In the genomic region with DNA sequence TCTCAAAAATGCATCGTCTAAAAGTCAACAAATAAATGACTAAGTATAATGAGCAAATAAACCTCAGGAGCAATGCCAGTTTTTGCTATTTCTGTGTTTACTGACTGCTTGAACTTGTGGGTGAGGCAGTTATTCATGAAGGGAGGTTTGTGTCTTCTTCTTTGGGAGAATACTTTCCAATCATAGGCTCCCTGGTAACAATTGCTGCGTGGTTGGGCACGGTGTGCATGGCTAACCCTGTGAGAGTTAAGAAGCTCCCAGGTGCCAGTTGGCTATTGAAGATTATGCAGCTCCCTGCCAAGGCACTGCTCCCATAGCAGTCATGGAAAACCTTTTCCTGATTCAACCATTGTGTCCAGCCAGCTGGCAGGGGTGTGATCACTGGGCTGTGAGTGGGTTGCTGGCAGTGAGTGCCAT, we compare ENCODE assay signal across 24 cellular contexts.
DNase-seq lines count a peak whose midpoint lies in the region; TF ChIP-seq lines count a peak whose summit lies in the region.
"Had no signal": no experiment of that assay in that cellular context is flagged by ENCODE, and none has a peak within 500 bp of the region (broad histone marks: within the 10 kb centered on the region; RNA-seq: fewer than 3 reads in every experiment).

No MANE protein-coding gene starts in this region.

- DNase-seq in GM23248: peak; percentile 2
- peak in 47 of 56 donors; percentile 1 to 84 (median 24) for DNase-seq in amygdala (lab: John Stamatoyannopoulos, UW)
- peak in 32 of 51 donors; percentile 0 to 72 (median 30) for DNase-seq in hypothalamus (lab: John Stamatoyannopoulos, UW)
- DNase-seq in SKM-1 (lab: John Stamatoyannopoulos, UW; ENCODE audit: unreplicated experiment): no peak
- DNase-seq in Karpas-422: no peak
- DNase-seq in progenitor cell of endocrine pancreas (ENCODE audit: low spot score, unreplicated experiment): no peak
- no peak for DNase-seq in mesendoderm
- DNase-seq: activated CD4-positive, alpha-beta T cell treated with anti-CD3 and anti-CD28 coated beads, Interleukin-2, amount 50 U/mL, for 1 hour; activated CD8-positive, alpha-beta memory T cell treated with anti-CD3 and anti-CD28 coated beads, Interleukin-2, amount 10 ng/mL, durations not matched to agents 7 days and 5 days; activated naive CD4-positive, alpha-beta T cell treated with anti-CD3 and anti-CD28 coated beads for 36 hours; CD4-positive, alpha-beta memory T cell; cortex of kidney; endodermal cell; mammary epithelial cell; NCI-H2171; NCI-H69; SK-N-SH; WERI-Rb-1 had no signal

- in situ Hi-C loops in GM23248 (cut with MboI): no loop called here

- no peak overlapping the region for H3K18ac ChIP-seq in mesendoderm (ENCODE audit: low read length)

- no peaks in the 10 kb centered on the region for H3K4me1 Mint-ChIP-seq in progenitor cell of endocrine pancreas (ENCODE audit: low read depth)
- H3K4me1 Mint-ChIP-seq: activated CD8-positive, alpha-beta memory T cell treated with anti-CD3 and anti-CD28 coated beads, Interleukin-2, amount 10 ng/mL, durations not matched to agents 7 days and 5 days; CD4-positive, alpha-beta memory T cell; stimulated activated effector memory CD8-positive, alpha-beta T cell treated with anti-CD3 and anti-CD28 coated beads, Interleukin-12 subunit alpha, Interleukin-12 subunit beta, amount 100 ng/mL, for 72 hours had no signal

- no peak overlapping the region for H3K4me3 Mint-ChIP-seq in progenitor cell of endocrine pancreas (ENCODE audit: low read depth)
- H3K4me3 Mint-ChIP-seq: activated CD8-positive, alpha-beta memory T cell treated with anti-CD3 and anti-CD28 coated beads, Interleukin-2, amount 10 ng/mL, durations not matched to agents 7 days and 5 days; activated naive CD4-positive, alpha-beta T cell treated with anti-CD3 and anti-CD28 coated beads for 36 hours; CD4-positive, alpha-beta memory T cell; endodermal cell; stimulated activated effector memory CD8-positive, alpha-beta T cell treated with anti-CD3 and anti-CD28 coated beads, Interleukin-12 subunit alpha, Interleukin-12 subunit beta, amount 100 ng/mL, for 72 hours; T-helper 2 cell treated with Interferon-gamma antibody and Interleukin-4, amounts not matched to agents 5 μg/mL and 100 μg/mL, for 36 hours had no signal

- H4K5ac ChIP-seq in mesendoderm (ENCODE audit: low read length): no peak overlapping the region

- H3K9ac ChIP-seq in GM23248 (no peak overlapping the region), Karpas-422 (ENCODE audit: low read length) (no peak overlapping the region), mesendoderm (ENCODE audit: low read length) (no peak overlapping the region)
- H3K9ac ChIP-seq: KMS-11, SK-N-SH had no signal

- no peak overlapping the region for H2BK5ac ChIP-seq in mesendoderm (ENCODE audit: low read length)

- no peak overlapping the region for H2BK120ac ChIP-seq in mesendoderm (ENCODE audit: low read depth, low read length)

- H3K4me3 ChIP-seq in GM23248 (no peak overlapping the region), Karpas-422 (ENCODE audit: low read length) (no peak overlapping the region), mesendoderm (ENCODE audit: low read length) (no peak overlapping the region)
- H3K4me3 ChIP-seq: right atrium auricular region, thoracic aorta had no signal

- TF ChIP-seq CTCF in progenitor cell of endocrine pancreas (IDR thresholded peaks at IDR 0.05; ENCODE audit: unreplicated experiment): no peak

- H3K27me3 Mint-ChIP-seq in progenitor cell of endocrine pancreas: no peaks in the 10 kb centered on the region
- H3K27me3 Mint-ChIP-seq: activated CD8-positive, alpha-beta memory T cell treated with anti-CD3 and anti-CD28 coated beads, Interleukin-2, amount 10 ng/mL, durations not matched to agents 7 days and 5 days; CD4-positive, alpha-beta memory T cell had no signal

- no peak overlapping the region for H3K27ac Mint-ChIP-seq in progenitor cell of endocrine pancreas
- H3K27ac Mint-ChIP-seq: activated CD8-positive, alpha-beta memory T cell treated with anti-CD3 and anti-CD28 coated beads, Interleukin-2, amount 10 ng/mL, durations not matched to agents 7 days and 5 days; activated naive CD4-positive, alpha-beta T cell treated with anti-CD3 and anti-CD28 coated beads for 36 hours; CD4-positive, alpha-beta memory T cell; endodermal cell; stimulated activated effector memory CD8-positive, alpha-beta T cell treated with anti-CD3 and anti-CD28 coated beads, Interleukin-12 subunit alpha, Interleukin-12 subunit beta, amount 100 ng/mL, for 72 hours; T-helper 2 cell treated with Interferon-gamma antibody and Interleukin-4, amounts not matched to agents 5 μg/mL and 100 μg/mL, for 36 hours had no signal

- no peak overlapping the region for H3K56ac ChIP-seq in mesendoderm (ENCODE audit: low read length)

- H3K4me1 ChIP-seq in GM23248 (ENCODE audit: insufficient read depth) (no peaks in the 10 kb centered on the region), Karpas-422 (ENCODE audit: low read length) (no peaks in the 10 kb centered on the region), mesendoderm (ENCODE audit: control insufficient read depth, low read depth, low read length) (no peaks in the 10 kb centered on the region)
- H3K4me1 ChIP-seq: right atrium auricular region had no signal

- H3K9me3 ChIP-seq in GM23248 (ENCODE audit: low read depth): no peaks in the 10 kb centered on the region
- H3K9me3 ChIP-seq in Karpas-422 (ENCODE audit: low read length): no peaks in the 10 kb centered on the region
- H3K9me3 ChIP-seq: right atrium auricular region, SK-N-SH, thoracic aorta had no signal

- H3K27me3 ChIP-seq in GM23248 (replicated peaks; ENCODE audit: insufficient read depth) (no peaks in the 10 kb centered on the region), Karpas-422 (ENCODE audit: low read length) (0 out of 2 replicates have a peak, but pooled peaks cover 2% of the 10 kb centered on the region), mesendoderm (ENCODE audit: insufficient read depth, low read length, poor library complexity) (no peaks in the 10 kb centered on the region)
- H3K27me3 ChIP-seq: right atrium auricular region had no signal

- H3K23ac ChIP-seq in mesendoderm (ENCODE audit: low read length): no peak overlapping the region

- H3K9me2 ChIP-seq in GM23248 (ENCODE audit: insufficient read depth): no peaks in the 10 kb centered on the region
- no peaks in the 10 kb centered on the region for H3K9me2 ChIP-seq in Karpas-422 (replicated peaks; ENCODE audit: insufficient read depth, low read length)
- H3K9me2 ChIP-seq: SK-N-SH had no signal

- H3K79me1 ChIP-seq in mesendoderm (ENCODE audit: low read length): no peaks in the 10 kb centered on the region

- H2AK5ac ChIP-seq in mesendoderm (ENCODE audit: low read length): no peak overlapping the region

- H3K9me3 Mint-ChIP-seq in progenitor cell of endocrine pancreas (ENCODE audit: low read depth): peaks cover 5% of the 10 kb centered on the region
- H3K9me3 Mint-ChIP-seq: activated naive CD4-positive, alpha-beta T cell treated with anti-CD3 and anti-CD28 coated beads for 36 hours had no signal

- no peaks in the 10 kb centered on the region for H3F3A ChIP-seq in GM23248 (ENCODE audit: insufficient read depth)

- H3K27ac ChIP-seq in GM23248 (no peak overlapping the region), Karpas-422 (ENCODE audit: low read length) (no peak overlapping the region), mesendoderm (ENCODE audit: low read depth, low read length) (no peak overlapping the region)
- H3K27ac ChIP-seq: KMS-11, right atrium auricular region, RWPE1, thoracic aorta, WERI-Rb-1 had no signal

- WGBS in GM23248 (ENCODE audit: low coverage in 1 of 2, low lambda C conversion rate in 2 of 2, missing lambda C conversion rate in 2 of 2), 2 experiments: 2 to 4% methylated on average over 3 of the region's 3 CpGs
- WGBS in mesendoderm (ENCODE audit: extremely low coverage, insufficient coverage, low lambda C conversion rate): no CpG with 5 or more reads among the region's 3 CpGs

- H3K79me2 ChIP-seq in GM23248 (ENCODE audit: insufficient read depth) (no peaks in the 10 kb centered on the region), Karpas-422 (ENCODE audit: low read length) (no peaks in the 10 kb centered on the region), mesendoderm (ENCODE audit: control insufficient read depth, insufficient read depth, low read length) (no peaks in the 10 kb centered on the region)

- no peak overlapping the region for H2AFZ ChIP-seq in GM23248
- no peak overlapping the region for H2AFZ ChIP-seq in Karpas-422 (ENCODE audit: low read length)

- no peak overlapping the region for H3K4me2 ChIP-seq in GM23248 (ENCODE audit: unreplicated experiment)
- no peak overlapping the region for H3K4me2 ChIP-seq in Karpas-422 (ENCODE audit: low read depth, low read length, poor library complexity, severe bottlenecking)
- H3K4me2 ChIP-seq in mesendoderm (ENCODE audit: low read length): no peak overlapping the region
- H3K4me2 ChIP-seq: KMS-11, SK-N-SH had no signal

- no peaks in the 10 kb centered on the region for H3K36me3 ChIP-seq in GM23248 (ENCODE audit: low read depth)
- H3K36me3 ChIP-seq in Karpas-422 (ENCODE audit: insufficient read depth, low read length): no peaks in the 10 kb centered on the region
- no peaks in the 10 kb centered on the region for H3K36me3 ChIP-seq in mesendoderm (ENCODE audit: control insufficient read depth, insufficient read depth, low read length)
- H3K36me3 ChIP-seq: right atrium auricular region, thoracic aorta, WERI-Rb-1 had no signal

- H2BK15ac ChIP-seq in mesendoderm (replicated peaks; ENCODE audit: low read depth): no peak overlapping the region

- H4K8ac ChIP-seq in mesendoderm (ENCODE audit: low read depth, low read length): no peak overlapping the region

- H4K20me1 ChIP-seq in GM23248 (ENCODE audit: insufficient read depth) (no peaks in the 10 kb centered on the region), Karpas-422 (ENCODE audit: insufficient read depth, low read depth, low read length) (no peaks in the 10 kb centered on the region)

- H3K4ac ChIP-seq in mesendoderm (ENCODE audit: low read depth, low read length): no peak overlapping the region

- H3K36me3 Mint-ChIP-seq in progenitor cell of endocrine pancreas (ENCODE audit: insufficient read depth): no peaks in the 10 kb centered on the region
- H3K36me3 Mint-ChIP-seq: activated CD8-positive, alpha-beta memory T cell treated with anti-CD3 and anti-CD28 coated beads, Interleukin-2, amount 10 ng/mL, durations not matched to agents 7 days and 5 days; CD4-positive, alpha-beta memory T cell; stimulated activated effector memory CD8-positive, alpha-beta T cell treated with anti-CD3 and anti-CD28 coated beads, Interleukin-12 subunit alpha, Interleukin-12 subunit beta, amount 100 ng/mL, for 72 hours had no signal

Comparison
In these comparisons a context has a peak if more than half of its experiments do, and no peak if none do; other contexts are left out.
1. DNase-seq: peak in GM23248 (single experiment), amygdala (47 of 56) and hypothalamus (32 of 51); none in SKM-1 (single experiment), Karpas-422 (single experiment), progenitor cell of endocrine pancreas (single experiment) and mesendoderm (single experiment).